14 cellular contexts compared by ENCODE assay signal in genomic region chr7:139103057-139103820, GRCh38. TPM values are rescaled to one million over a fixed set of nuclear protein-coding genes. Genes with fewer than 3 reads are reported as not detected.
DNase-seq lines count a peak whose midpoint lies in the region; ATAC-seq, FAIRE-seq and TF ChIP-seq lines count a peak whose summit lies in the region.
"Had no signal": no experiment of that assay in that cellular context is flagged by ENCODE, and none has a peak within 500 bp of the region (broad histone marks: within the 10 kb centered on the region; RNA-seq: fewer than 3 reads in every experiment).

No MANE protein-coding gene starts in this region.

- H3K4me3 Mint-ChIP-seq in CD8-positive, alpha-beta memory T cell, result peak overlapping the region; percentile 89 to 99 (median 99)
- peak overlapping the region; percentile 86 for H3K4me3 Mint-ChIP-seq in activated CD4-positive, alpha-beta memory T cell treated with anti-CD3 and anti-CD28 coated beads for 36 hours
- H3K4me3 Mint-ChIP-seq in H9, result no peak overlapping the region

- TF ChIP-seq CTCF in A549 (IDR thresholded peaks at IDR 0.05), result no peak
- TF ChIP-seq CTCF in lower lobe of right lung (IDR thresholded peaks at IDR 0.05), result no peak
- no peak for TF ChIP-seq CTCF in H9 (conservative IDR thresholded peaks at IDR 0.05)

- H2BK120ac ChIP-seq in mesenchymal stem cell (ENCODE audit: low read depth, low read length) (no peak overlapping the region), H9 (ENCODE audit: low read depth, low read length, poor library complexity, severe bottlenecking) (no peak overlapping the region)

- no peak overlapping the region for H4K5ac ChIP-seq in H9 (ENCODE audit: insufficient read length, low read depth, low read length)

- FAIRE-seq in A549 (lab: Jason Lieb, UNC), result no peak
- FAIRE-seq: GM12891, keratinocyte had no signal

- POLR2A ChIA-PET in A549 (lab: Yijun Ruan, JAX), result no interaction called here
- POLR2A ChIA-PET in CD8-positive, alpha-beta memory T cell (lab: Charles Lee), result interaction anchor here (0.6 to 2.8 kb wide), 5 partner anchors 8 to 217 kb away, joined by 3 to 95 read pairs (median 3); no protein-coding TSS in a partner anchor
- POLR2A ChIA-PET in activated CD4-positive, alpha-beta memory T cell treated with anti-CD3 and anti-CD28 coated beads for 36 hours (lab: Charles Lee), result interaction anchor here (0.9 to 3.4 kb wide), 2 partner anchors 9 to 12 kb away, joined by 3 to 55 read pairs; no protein-coding TSS in a partner anchor

- H3K4ac ChIP-seq in mesenchymal stem cell (ENCODE audit: low read depth in 1 of 2, low read length in 2 of 2), result no peak overlapping the region
- H3K4ac ChIP-seq in H9 (ENCODE audit: low read depth, low read length), result no peak overlapping the region

- H3K79me1 ChIP-seq in mesenchymal stem cell (replicated peaks; ENCODE audit: low read length, poor library complexity, severe bottlenecking) (peaks cover 5% of the 10 kb centered on the region), H9 (ENCODE audit: insufficient read depth, low read depth, low read length, poor library complexity, severe bottlenecking) (peaks cover 12% of the 10 kb centered on the region)

- H3K9ac ChIP-seq in mesenchymal stem cell (ENCODE audit: low read length) (no peak overlapping the region), H9 (ENCODE audit: extremely low read depth, insufficient read length, low read length) (no peak overlapping the region)

- CTCF ChIA-PET in A549 (lab: Yijun Ruan, JAX), result interaction anchor here (1.4 kb wide), 1 partner anchor 25 kb away, joined by 4 read pairs; no protein-coding TSS in a partner anchor
- CTCF ChIA-PET in CD8-positive, alpha-beta memory T cell (lab: Charles Lee), result interaction anchor here (0.8 to 2.9 kb wide), 6 partner anchors 8 to 86 kb away, joined by 3 to 29 read pairs (median 4); no protein-coding TSS in a partner anchor
- CTCF ChIA-PET in activated CD4-positive, alpha-beta memory T cell treated with anti-CD3 and anti-CD28 coated beads for 36 hours (lab: Charles Lee), result interaction anchor here (0.7 to 2.5 kb wide), 3 partner anchors 9 to 128 kb away, joined by 3 to 12 read pairs (median 4); no protein-coding TSS in a partner anchor

- no peak overlapping the region for H3K4me3 ChIP-seq in A549
- H3K4me3 ChIP-seq in CD8-positive, alpha-beta memory T cell (ENCODE audit: low read length), result peak overlapping the region; percentile 67
- peak overlapping the region; percentile 97 for H3K4me3 ChIP-seq in lower lobe of right lung
- H3K4me3 ChIP-seq in mesenchymal stem cell (ENCODE audit: insufficient read depth in 1 of 2, low read depth in 1 of 2, low read length in 2 of 2), result no peak overlapping the region

- no peak overlapping the region for H3K14ac ChIP-seq in mesenchymal stem cell (ENCODE audit: low read length in 2 of 2)
- no peak overlapping the region for H3K14ac ChIP-seq in H9 (ENCODE audit: insufficient read depth, low read length)

- peaks cover 1% of the 10 kb centered on the region for H3K23me2 ChIP-seq in H9 (ENCODE audit: insufficient read length, low read depth, low read length, poor library complexity, severe bottlenecking)

- peak overlapping the region; percentile 32; the same call in 1 of the 3 replicates for H3K4me2 ChIP-seq in A549
- no peak overlapping the region for H3K4me2 ChIP-seq in mesenchymal stem cell (ENCODE audit: low read length, poor library complexity, severe bottlenecking)
- no peak overlapping the region for H3K4me2 ChIP-seq in H9 (ENCODE audit: insufficient read depth, insufficient read length, low read length)

- H4K91ac ChIP-seq in mesenchymal stem cell (ENCODE audit: low read length) (no peak overlapping the region), H9 (ENCODE audit: insufficient read length, low read depth, low read length) (no peak overlapping the region)

- no peak overlapping the region for H3K56ac ChIP-seq in H9 (ENCODE audit: insufficient read length, low read depth, low read length)

- no peak overlapping the region for H2BK5ac ChIP-seq in mesenchymal stem cell (ENCODE audit: low read depth, low read length, poor library complexity, severe bottlenecking)
- no peak overlapping the region for H2BK5ac ChIP-seq in H9 (ENCODE audit: insufficient read length, low read length)

- peaks cover 16 to 69% (median 22%) of the 10 kb centered on the region in 3 donors for H3K36me3 Mint-ChIP-seq in CD8-positive, alpha-beta memory T cell
- H3K36me3 Mint-ChIP-seq in activated CD4-positive, alpha-beta memory T cell treated with anti-CD3 and anti-CD28 coated beads for 36 hours, result peaks cover 73% of the 10 kb centered on the region
- peaks cover 15 to 24% (median 21%) of the 10 kb centered on the region in 3 experiments; a peak in 6 of 7 replicates for H3K36me3 Mint-ChIP-seq in H9 (ENCODE audit: insufficient read depth in 1 of 3, low read depth in 3 of 3)

- 91% methylated on average over 5 of the region's 5 CpGs for WGBS in A549 (ENCODE audit: missing lambda C conversion rate)
- WGBS in mesenchymal stem cell, result 100% methylated on average over 2 of the region's 5 CpGs
- WGBS in H9 (ENCODE audit: extremely low coverage, insufficient read length, low lambda C conversion rate), result no CpG with 5 or more reads among the region's 5 CpGs

- ATAC-seq in A549 (no peak), lower lobe of right lung (no peak), GM21390 (IDR thresholded peaks at IDR 0.05; ENCODE audit: unreplicated experiment) (no peak)

- H3K79me2 ChIP-seq in H9 (ENCODE audit: insufficient read depth, low read length), result peaks cover 8% of the 10 kb centered on the region; the same call in 1 of the 2 replicates

- no peaks in the 10 kb centered on the region for H4K20me1 ChIP-seq in H9 (ENCODE audit: control insufficient read depth, insufficient read depth, insufficient read length)

- TF ChIP-seq POLR2A in A549 (IDR thresholded peaks at IDR 0.05; ENCODE audit: low read length), result no peak

- TF ChIP-seq EP300 in A549 (IDR thresholded peaks at IDR 0.05), result no peak

- H3K27ac Mint-ChIP-seq in CD8-positive, alpha-beta memory T cell, result peak overlapping the region; percentile 81 to 97 (median 94)
- H3K27ac Mint-ChIP-seq in activated CD4-positive, alpha-beta memory T cell treated with anti-CD3 and anti-CD28 coated beads for 36 hours, result peak overlapping the region; percentile 97
- H3K27ac Mint-ChIP-seq in H9, result no peak overlapping the region

- no peak overlapping the region for H3T11ph ChIP-seq in H9 (ENCODE audit: low read length)

- H4K8ac ChIP-seq in mesenchymal stem cell (ENCODE audit: low read length) (no peak overlapping the region), H9 (replicated peaks; ENCODE audit: insufficient read length, low read depth, low read length) (no peak overlapping the region)

- H2AK5ac ChIP-seq in mesenchymal stem cell (ENCODE audit: low read length, severe bottlenecking) (no peak overlapping the region), H9 (ENCODE audit: insufficient read length, low read length) (no peak overlapping the region)

- intact Hi-C loops in activated CD4-positive, alpha-beta memory T cell treated with anti-CD3 and anti-CD28 coated beads for 36 hours (cut with micrococcal nuclease), result loop anchor here (10.0 kb wide), 1 partner anchor 638 kb away; the partner anchor contains the start of gene TRIM24
- intact Hi-C loops in lower lobe of right lung (cut with DNase I), result no loop called here

- H3K23ac ChIP-seq in mesenchymal stem cell (ENCODE audit: low read length in 2 of 2) (no peak overlapping the region), H9 (ENCODE audit: insufficient read length, low read depth, low read length) (no peak overlapping the region)

- DNase-seq in A549 (ENCODE audit: low read depth in 1 of 2, low spot score in 1 of 2), result no peak
- DNase-seq in CD8-positive, alpha-beta memory T cell, result no peak
- no peak for DNase-seq in activated CD4-positive, alpha-beta memory T cell treated with anti-CD3 and anti-CD28 coated beads for 36 hours
- no peak for DNase-seq in lower lobe of right lung
- DNase-seq in mesenchymal stem cell, result no peak
- no peak for DNase-seq in COLO668 (lab: John Stamatoyannopoulos, UW; ENCODE audit: unreplicated experiment)
- DNase-seq in H9, result no peak
- DNase-seq: caudate nucleus, NCI-H1105, substantia nigra, SW 1271 had no signal

- no peaks in the 10 kb centered on the region for H3K9me3 Mint-ChIP-seq in CD8-positive, alpha-beta memory T cell
- no peaks in the 10 kb centered on the region for H3K9me3 Mint-ChIP-seq in activated CD4-positive, alpha-beta memory T cell treated with anti-CD3 and anti-CD28 coated beads for 36 hours
- H3K9me3 Mint-ChIP-seq in H9, result peaks cover 13 to 23% of the 10 kb centered on the region in 2 experiments; a peak in 4 of 5 replicates

- H2AFZ ChIP-seq in mesenchymal stem cell (ENCODE audit: low read depth, low read length), result no peak overlapping the region
- no peak overlapping the region for H2AFZ ChIP-seq in H9 (ENCODE audit: low read length)

- H2BK15ac ChIP-seq in mesenchymal stem cell (ENCODE audit: low read depth, poor library complexity, severe bottlenecking) (no peak overlapping the region), H9 (ENCODE audit: low read depth, low read length) (no peak overlapping the region)

- H3K27ac ChIP-seq in A549, result no peak overlapping the region
- H3K27ac ChIP-seq in CD8-positive, alpha-beta memory T cell (ENCODE audit: low read depth, low read length), result no peak overlapping the region
- peak overlapping the region; percentile 2 for H3K27ac ChIP-seq in lower lobe of right lung
- H3K27ac ChIP-seq in mesenchymal stem cell (ENCODE audit: low read length, poor library complexity, severe bottlenecking), result no peak overlapping the region
- H3K27ac ChIP-seq in H9 (ENCODE audit: insufficient read length, low read depth, low read length), result no peak overlapping the region

- no peaks in the 10 kb centered on the region for H3K27me3 ChIP-seq in CD8-positive, alpha-beta memory T cell (ENCODE audit: insufficient read depth, low read length, poor library complexity, severe bottlenecking)
- H3K27me3 ChIP-seq in lower lobe of right lung (ENCODE audit: low read depth) (no peaks in the 10 kb centered on the region), mesenchymal stem cell (ENCODE audit: control insufficient read depth in 1 of 2, insufficient read depth in 1 of 2, low read length in 2 of 2) (no peaks in the 10 kb centered on the region), H9 (ENCODE audit: insufficient read depth, low read length) (no peaks in the 10 kb centered on the region)

- H2BK12ac ChIP-seq in mesenchymal stem cell (ENCODE audit: low read length in 2 of 2) (no peak overlapping the region), H9 (ENCODE audit: insufficient read length, low read depth, low read length) (no peak overlapping the region)

- H3K18ac ChIP-seq in mesenchymal stem cell (ENCODE audit: low read depth in 1 of 2, low read length in 2 of 2), result no peak overlapping the region
- no peak overlapping the region for H3K18ac ChIP-seq in H9 (ENCODE audit: insufficient read length, low read depth, low read length)

- peaks cover 0 to 11% of the 10 kb centered on the region in 2 donors for H3K27me3 Mint-ChIP-seq in CD8-positive, alpha-beta memory T cell
- no peaks in the 10 kb centered on the region for H3K27me3 Mint-ChIP-seq in activated CD4-positive, alpha-beta memory T cell treated with anti-CD3 and anti-CD28 coated beads for 36 hours
- peaks cover 8% of the 10 kb centered on the region for H3K27me3 Mint-ChIP-seq in H9 (ENCODE audit: low read depth)

- H3K9me3 ChIP-seq in A549 (no peaks in the 10 kb centered on the region), lower lobe of right lung (no peaks in the 10 kb centered on the region), mesenchymal stem cell (ENCODE audit: control insufficient read depth, low read length) (no peaks in the 10 kb centered on the region), H9 (ENCODE audit: control insufficient read depth, low read depth, low read length) (no peaks in the 10 kb centered on the region)
- H3K9me3 ChIP-seq in CD8-positive, alpha-beta memory T cell (ENCODE audit: low read length), result no peaks in the 10 kb centered on the region

- no peak for TF ChIP-seq RAD21 in A549 (conservative IDR thresholded peaks at IDR 0.05 in 1 of 2, IDR thresholded peaks at IDR 0.05 in 1 of 2)

- no peak overlapping the region for H2BK20ac ChIP-seq in H9 (ENCODE audit: low read depth, low read length, poor library complexity, severe bottlenecking)

- peaks cover 48 to 59% (median 59%) of the 10 kb centered on the region in 3 donors for H3K4me1 Mint-ChIP-seq in CD8-positive, alpha-beta memory T cell
- H3K4me1 Mint-ChIP-seq in activated CD4-positive, alpha-beta memory T cell treated with anti-CD3 and anti-CD28 coated beads for 36 hours (ENCODE audit: low read depth), result peaks cover 39% of the 10 kb centered on the region
- H3K4me1 Mint-ChIP-seq in H9, result peaks cover 7 to 10% of the 10 kb centered on the region in 2 experiments

- H3K36me3 ChIP-seq in CD8-positive, alpha-beta memory T cell (ENCODE audit: insufficient read depth, low read length), result peaks cover 6% of the 10 kb centered on the region
- no peaks in the 10 kb centered on the region for H3K36me3 ChIP-seq in lower lobe of right lung
- H3K36me3 ChIP-seq in mesenchymal stem cell (ENCODE audit: control insufficient read depth in 1 of 2, insufficient read depth in 2 of 2, low read depth in 1 of 2, low read length in 2 of 2), result no peaks in the 10 kb centered on the region

- H3K4me1 ChIP-seq in A549 (peaks cover 40% of the 10 kb centered on the region; the same call in 2 of the 3 replicates), lower lobe of right lung (peaks cover 74% of the 10 kb centered on the region), mesenchymal stem cell (ENCODE audit: control insufficient read depth, insufficient read depth, low read depth, low read length) (peaks cover 5% of the 10 kb centered on the region), H9 (ENCODE audit: insufficient read depth, low read length) (peaks cover 4% of the 10 kb centered on the region; the same call in 1 of the 2 replicates)
- peaks cover 23% of the 10 kb centered on the region for H3K4me1 ChIP-seq in CD8-positive, alpha-beta memory T cell (ENCODE audit: insufficient read depth, low read length)

RNA-seq across cellular contexts. Expression of gene ZC3HAV1, which starts 6.3 kb away (rescaled TPM):
- polyA plus RNA-seq in A549 (2011; rRNA removed) (32.1 and 36.8 TPM in 2 replicates), A549 (2017; fragmentation: RNase III; extraction: RNeasy Plus Mini Kit Qiagen cat#74134 plus additional on column Dnase treatment) (22.2 to 22.7 TPM (median 22.6 TPM) in 3 replicates)
- 12.0 and 15.0 TPM in 2 replicates for polyA plus RNA-seq in A549 (2012; cell fraction: cytosol; rRNA removed)
- 13.8 and 15.4 TPM in 2 replicates for polyA plus RNA-seq in A549 (2012; cell fraction: nucleus; rRNA removed)
- 55.8 and 65.1 TPM in 2 replicates for polyA minus RNA-seq in A549 (2011; rRNA and poly(A)+ RNA removed)
- total RNA-seq in CD8-positive, alpha-beta memory T cell, result 10 to 100 TPM; 89.9 to 92.8 TPM
- 153 TPM for polyA plus RNA-seq in CD8-positive, alpha-beta memory T cell
- 10 to 100 TPM; 99.3 to 99.6 TPM for total RNA-seq in activated CD4-positive, alpha-beta memory T cell treated with anti-CD3 and anti-CD28 coated beads for 36 hours
- total RNA-seq in lower lobe of right lung (43.6 TPM), H9 (2021) (32.2 and 32.8 TPM in 2 replicates)
- polyA plus RNA-seq in mesenchymal stem cell (2013, experiment 1 of 2), result 26.4 TPM
- 25.0 TPM for polyA plus RNA-seq in mesenchymal stem cell (2013, experiment 2 of 2)

Comparison
In these comparisons a context has a peak if more than half of its experiments do, and no peak if none do; other contexts are left out.
1. H3K4me3 ChIP-seq: peak in CD8-positive, alpha-beta memory T cell (single experiment) and lower lobe of right lung (single experiment); none in A549 (single experiment) and mesenchymal stem cell (0 of 2).
2. H3K27ac Mint-ChIP-seq: peak in CD8-positive, alpha-beta memory T cell (8 of 8) and activated CD4-positive, alpha-beta memory T cell treated with anti-CD3 and anti-CD28 coated beads for 36 hours (single experiment); none in H9 (0 of 3).
3. H3K4me3 Mint-ChIP-seq: peak in CD8-positive, alpha-beta memory T cell (7 of 7) and activated CD4-positive, alpha-beta memory T cell treated with anti-CD3 and anti-CD28 coated beads for 36 hours (single experiment); none in H9 (0 of 2).